In genomic region chr5:88804444-88804843, GRCh38 we compare ENCODE assay signal across 1 cellular context.
TF ChIP-seq lines count a peak whose summit lies in the region.

No MANE protein-coding gene starts in this region.

TF ChIP-seq in GM12878, 131 proteins besides CTCF, POLR2A, EP300 and RAD21 (continued from another document):
- TF ChIP-seq BCL3 (IDR thresholded peaks at IDR 0.05; ENCODE audit: borderline replicate concordance, insufficient read depth, low read depth, low read length, poor library complexity, severe bottlenecking), result no peak
- peak; percentile 35; the same call in 1 of the 2 replicates for TF ChIP-seq POLR2AphosphoS5 (IDR thresholded peaks at IDR 0.05; ENCODE audit: low read length)
